Comparison of ENCODE assay signal across 19 cellular contexts in the genomic region with DNA sequence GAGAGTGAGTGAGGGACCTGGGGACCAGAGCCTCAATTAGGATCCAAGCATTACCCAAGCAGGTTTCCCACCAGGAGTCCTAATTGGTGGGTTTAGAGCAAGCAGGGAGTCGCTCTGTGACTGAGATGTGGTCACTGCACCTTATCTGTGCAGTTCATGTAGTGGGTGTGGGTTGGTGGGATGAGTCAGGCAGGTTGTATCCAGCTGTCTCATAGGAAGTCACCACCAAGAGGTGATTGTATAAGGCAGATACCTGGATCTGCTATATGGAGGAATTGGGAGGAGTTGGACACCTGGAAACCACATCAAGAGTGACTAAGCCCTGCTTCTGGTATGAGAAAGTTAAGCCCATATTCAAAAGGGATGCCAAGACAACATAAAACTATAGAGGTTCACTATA.
"Had no signal": no experiment of that assay in that cellular context is flagged by ENCODE, and none has a peak within 500 bp of the region (broad histone marks: within the 10 kb centered on the region; RNA-seq: fewer than 3 reads in every experiment).

No MANE protein-coding gene starts in this region.

- H3K36me3 ChIP-seq: adrenal gland, gastrocnemius medialis, heart left ventricle, ovary, sigmoid colon, thyroid gland had no signal

- H3K4me3 ChIP-seq: adrenal gland, gastrocnemius medialis, heart left ventricle, ovary, sigmoid colon, thyroid gland had no signal

- H3K27me3 ChIP-seq: adrenal gland, gastrocnemius medialis, heart left ventricle, ovary, sigmoid colon, thyroid gland had no signal

- DNase-seq: activated B cell treated with CpG ODN at 0.5 μM for 24 hours; activated CD4-positive, alpha-beta T cell treated with anti-CD3 and anti-CD28 coated beads for 48 hours; activated CD8-positive, alpha-beta T cell treated with anti-CD3 and anti-CD28 coated beads for 36 hours; activated effector memory CD4-positive, alpha-beta T cell treated with Interleukin-2 at 50 U/mL for 16 hours; activated T-cell treated with anti-CD3 and anti-CD28 coated beads, Interleukin-2, amount 50 U/mL, for 4 hours; adrenal gland; cortex of kidney; effector CD4-positive, alpha-beta T cell; gastrocnemius medialis; heart left ventricle; naive B cell; ovary; sigmoid colon; stimulated activated CD4-positive, alpha-beta T cell treated with anti-CD3 and anti-CD28 coated beads, Interleukin-12 subunit alpha, Interleukin-12 subunit beta, amount 100 ng/mL, for 4 hours; stimulated activated CD4-positive, alpha-beta T cell treated with anti-CD3 and anti-CD28 coated beads, Interleukin-2, amount 100 ng/mL, for 24 hours; SW 1271; thyroid gland had no signal

- H3K4me1 ChIP-seq: adrenal gland, gastrocnemius medialis, heart left ventricle, thyroid gland had no signal

- ATAC-seq: activated CD8-positive, alpha-beta T cell treated with anti-CD3 and anti-CD28 coated beads for 36 hours; activated T-cell treated with anti-CD3 and anti-CD28 coated beads, Interleukin-2, amount 50 U/mL, for 4 hours; gastrocnemius medialis; heart left ventricle; left lobe of liver had no signal

- H3K9me3 ChIP-seq: adrenal gland, gastrocnemius medialis, ovary, sigmoid colon, thyroid gland had no signal

- FAIRE-seq: endothelial cell of umbilical vein had no signal

- H3K27ac ChIP-seq: adrenal gland, gastrocnemius medialis, heart left ventricle, ovary, sigmoid colon, thyroid gland had no signal
